Comparison of ENCODE assay signal across 12 cellular contexts in genomic region chr3:72487946-72488735, GRCh38. TPM values are rescaled to one million over a fixed set of nuclear protein-coding genes. Genes with fewer than 3 reads are reported as not detected.
DNase-seq lines count a peak whose midpoint lies in the region; TF ChIP-seq lines count a peak whose summit lies in the region.
"Had no signal": no experiment of that assay in that cellular context is flagged by ENCODE, and none has a peak within 500 bp of the region (broad histone marks: within the 10 kb centered on the region; RNA-seq: fewer than 3 reads in every experiment).

No MANE protein-coding gene starts in this region.

- peak overlapping the region; percentile 93 for H3K27ac Mint-ChIP-seq in activated T-cell treated with anti-CD3 and anti-CD28 coated beads, Interleukin-2, amount 50 U/mL, for 24 hours

- H3K4me1 ChIP-seq in transverse colon: peaks cover 0 to 18% (median 11%) of the 10 kb centered on the region in 4 donors

- peak overlapping the region; percentile 7 for H3K4me3 Mint-ChIP-seq in activated T-cell treated with anti-CD3 and anti-CD28 coated beads, Interleukin-2, amount 50 U/mL, for 24 hours

- DNase-seq in activated T-cell treated with anti-CD3 and anti-CD28 coated beads, Interleukin-2, amount 50 U/mL, for 24 hours: no peak
- no peak for DNase-seq in activated T-cell treated with anti-CD3 and anti-CD28 coated beads, Interleukin-2, amount 50 U/mL, for 1 hour
- DNase-seq in LHCN-M2 (ENCODE audit: low read depth) (peak; percentile 43), fibroblast of mammary gland (ENCODE audit: low read depth) (peak; percentile 43), transverse colon (no peak), germinal center (ENCODE audit: low spot score) (no peak), iPS-NIHi11 (ENCODE audit: low spot score) (no peak), AG08395 (ENCODE audit: low spot score) (no peak)
- DNase-seq: AML-193 had no signal

- no peak for TF ChIP-seq POLR2A in transverse colon (IDR thresholded peaks at IDR 0.05)

- H3K4me3 ChIP-seq in fibroblast of mammary gland (ENCODE audit: control insufficient read depth, low read depth, low read length) (no peak overlapping the region), transverse colon (no peak overlapping the region)
- H3K4me3 ChIP-seq: adrenal gland, sigmoid colon had no signal

- no peaks in the 10 kb centered on the region for H3K27me3 ChIP-seq in transverse colon
- H3K27me3 ChIP-seq: adrenal gland, sigmoid colon had no signal

- intact Hi-C loops in transverse colon (cut with DNase I; ENCODE audit: low total_unique reads): no loop called here

- peak overlapping the region; percentile 11 to 49 (median 27) for H3K27ac ChIP-seq in transverse colon
- H3K27ac ChIP-seq: VCaP had no signal

- WGBS in transverse colon (ENCODE audit: low coverage in 1 of 2), 2 donors: 75 to 84% methylated on average over 4 to 9 of the region's 9 CpGs

- H3K9me3 Mint-ChIP-seq in activated T-cell treated with anti-CD3 and anti-CD28 coated beads, Interleukin-2, amount 50 U/mL, for 24 hours: peaks cover 20% of the 10 kb centered on the region

- TF ChIP-seq CTCF in fibroblast of mammary gland (conservative IDR thresholded peaks at IDR 0.05; ENCODE audit: control insufficient read depth, insufficient read depth, low read depth, low read length) (no peak), transverse colon (IDR thresholded peaks at IDR 0.05) (no peak)

- no peak for TF ChIP-seq EP300 in transverse colon (IDR thresholded peaks at IDR 0.05; ENCODE audit: low read depth)

- no peaks in the 10 kb centered on the region for H3K36me3 ChIP-seq in transverse colon
- H3K36me3 ChIP-seq: adrenal gland, sigmoid colon had no signal

- in situ Hi-C loops in transverse colon (cut with MboI; ENCODE audit: low pct_ligation_motif_present in 1 of 4, low pct_unique_long_range_greater_than_20kb in 1 of 4, low sequenced_read_pairs in 3 of 4): no loop called here

- H3K4me1 Mint-ChIP-seq in activated T-cell treated with anti-CD3 and anti-CD28 coated beads, Interleukin-2, amount 50 U/mL, for 24 hours (ENCODE audit: low read depth): peaks cover 57% of the 10 kb centered on the region

- no peaks in the 10 kb centered on the region for H3K9me3 ChIP-seq in transverse colon
- H3K9me3 ChIP-seq: adrenal gland, sigmoid colon had no signal

- H3K36me3 Mint-ChIP-seq in activated T-cell treated with anti-CD3 and anti-CD28 coated beads, Interleukin-2, amount 50 U/mL, for 24 hours (ENCODE audit: low read depth): peaks cover 26% of the 10 kb centered on the region

- no peaks in the 10 kb centered on the region for H3K27me3 Mint-ChIP-seq in activated T-cell treated with anti-CD3 and anti-CD28 coated beads, Interleukin-2, amount 50 U/mL, for 24 hours

RNA-seq across cellular contexts. Expression of gene RYBP, which starts 41.7 kb away (rescaled TPM):
- 6.6 and 6.8 TPM in 2 replicates for total RNA-seq in LHCN-M2 (2014; rRNA removed)
- 5.6 TPM for polyA plus RNA-seq in LHCN-M2 (2012)
- total RNA-seq in transverse colon: 10 to 100 TPM in 2 of 4 donors, 1 to 10 TPM in 2; 3.0 to 13.3 (median 10.0) TPM

Comparison
In these comparisons a context has a peak if more than half of its experiments do, and no peak if none do; other contexts are left out.
1. DNase-seq: peak in LHCN-M2 (single experiment) and fibroblast of mammary gland (single experiment); none in activated T-cell treated with anti-CD3 and anti-CD28 coated beads, Interleukin-2, amount 50 U/mL, for 24 hours (single experiment), activated T-cell treated with anti-CD3 and anti-CD28 coated beads, Interleukin-2, amount 50 U/mL, for 1 hour (single experiment), transverse colon (single experiment), germinal center (single experiment), iPS-NIHi11 (single experiment) and AG08395 (single experiment).